In the genomic region with DNA sequence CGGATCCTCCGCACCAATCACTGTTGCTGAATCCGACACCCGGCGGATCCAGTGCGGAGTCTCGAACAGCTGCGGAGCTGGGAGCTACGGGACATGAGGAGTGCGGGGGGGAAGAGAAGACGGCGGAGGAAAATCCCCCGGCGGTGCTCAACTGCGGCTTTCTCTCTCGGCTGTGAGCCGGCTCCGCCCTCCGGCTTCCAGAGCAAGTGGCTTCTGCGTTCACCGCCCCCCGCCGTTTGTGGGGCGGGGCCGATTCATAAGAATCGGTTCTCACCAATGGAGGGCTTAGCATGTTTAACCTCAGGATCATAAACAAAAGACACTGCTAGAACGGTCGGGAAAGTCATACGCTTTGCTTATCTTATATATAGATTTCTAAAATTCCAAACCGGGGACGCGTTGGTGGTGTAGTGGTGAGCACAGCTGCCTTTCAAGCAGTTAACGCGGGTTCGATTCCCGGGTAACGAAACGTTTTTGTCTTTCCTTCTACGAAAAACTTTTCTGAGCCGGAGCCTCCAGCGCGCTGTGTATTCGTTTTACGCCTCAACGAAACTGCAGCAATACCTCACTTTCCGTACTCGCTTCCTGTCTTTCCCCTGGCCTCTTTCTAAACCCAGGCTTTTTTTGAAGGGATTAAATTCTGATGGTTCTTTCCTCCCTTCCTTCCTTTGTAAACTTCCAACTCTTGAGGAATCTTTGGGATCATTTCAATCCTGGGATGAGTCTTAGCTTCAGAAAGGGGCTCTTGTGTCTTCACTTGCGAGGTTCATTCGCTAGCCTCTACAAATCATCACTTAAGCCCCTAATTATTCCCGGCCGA, we compare ENCODE assay signal across 8 cellular contexts. TPM values are rescaled to one million over a fixed set of nuclear protein-coding genes. Genes with fewer than 3 reads are reported as not detected.
DNase-seq lines count a peak whose midpoint lies in the region; ATAC-seq, FAIRE-seq and TF ChIP-seq lines count a peak whose summit lies in the region.
"Not testable (repeated sequence)": the region's sequence is repeated elsewhere in the genome, so short reads cannot be mapped to it uniquely, and the experiment has no call there.

No MANE protein-coding gene starts in this region.

- not testable (repeated sequence) for H3K36me3 Mint-ChIP-seq in WTC11

- H3K9me3 ChIP-seq in iPS-18c (ENCODE audit: control insufficient read depth, insufficient read depth, low read length) = not testable (repeated sequence)

- FAIRE-seq in bronchial epithelial cell (lab: Jason Lieb, UNC) = not testable (repeated sequence)

- peaks cover 17% of the 10 kb centered on the region for H3K27me3 Mint-ChIP-seq in WTC11 (ENCODE audit: low read depth)

- H2AFZ ChIP-seq in ACC112 (ENCODE audit: low read length, unreplicated experiment) = peak overlapping the region; percentile 92

- peak overlapping the region; percentile 85 for H3K4me3 Mint-ChIP-seq in WTC11

- H3K4me3 ChIP-seq in ACC112 (ENCODE audit: low read depth, low read length) (peak overlapping the region; percentile 79), bronchial epithelial cell (ENCODE audit: low read depth, low read length) (peak overlapping the region; percentile 32), iPS-18c (ENCODE audit: insufficient read depth, low read depth, low read length) (peak overlapping the region; percentile 70; the same call in 1 of the 2 replicates), skeletal muscle cell (ENCODE audit: low read depth, low read length) (peak overlapping the region; percentile 57)

- POLR2A ChIA-PET in WTC11 (lab: Charles Lee) = interaction anchor here (0.7 kb wide), 1 partner anchor 72 kb away, joined by 3 read pairs; no protein-coding TSS in a partner anchor

- not testable (repeated sequence) for H3K27me3 ChIP-seq in ACC112 (ENCODE audit: insufficient read depth, low read length); bronchial epithelial cell (ENCODE audit: control insufficient read depth, insufficient read depth, low read length)

- TF ChIP-seq CTCF in WTC11 (IDR thresholded peaks at IDR 0.05); bronchial epithelial cell (IDR thresholded peaks at IDR 0.05; ENCODE audit: insufficient read depth, low read length, severe bottlenecking): not testable (repeated sequence)

- ATAC-seq in GM18867 (IDR thresholded peaks at IDR 0.05; ENCODE audit: unreplicated experiment) (peak; percentile 92), HG03103 (IDR thresholded peaks at IDR 0.05; ENCODE audit: low read depth, unreplicated experiment) (peak; percentile 79), WTC11 (peak; percentile 90)

- DNase-seq in NCI-H2171 (lab: John Stamatoyannopoulos, UW) = peak; percentile 86
- peak; percentile 94 for DNase-seq in WTC11 (ENCODE audit: low spot score)
- DNase-seq in bronchial epithelial cell (ENCODE audit: low read depth) = peak; percentile 91
- DNase-seq in skeletal muscle cell (ENCODE audit: low read depth) = peak; percentile 93

- H3K79me2 ChIP-seq in ACC112 (ENCODE audit: control insufficient read depth, insufficient read depth, low read length, unreplicated experiment) = not testable (repeated sequence)

- H3K4me1 Mint-ChIP-seq in WTC11 = not testable (repeated sequence)

- H3K27ac ChIP-seq in ACC112 (ENCODE audit: low read depth, low read length) = peak overlapping the region; percentile 68

- not testable (repeated sequence) for H3K4me1 ChIP-seq in ACC112 (ENCODE audit: control insufficient read depth, insufficient read depth, low read length, unreplicated experiment)

- not testable (repeated sequence) for H3K9me3 Mint-ChIP-seq in WTC11

- CTCF ChIA-PET in WTC11 (lab: Charles Lee) = interaction anchor here (0.9 kb wide), 1 partner anchor 82 kb away, joined by 3 read pairs; no protein-coding TSS in a partner anchor

- peak overlapping the region; percentile 88 for H3K27ac Mint-ChIP-seq in WTC11

- H3K36me3 ChIP-seq in ACC112 (ENCODE audit: insufficient read depth, low read length); bronchial epithelial cell (ENCODE audit: control insufficient read depth, insufficient read depth, low read length): not testable (repeated sequence)

RNA-seq across cellular contexts. Expression of a gene that starts 18.4 kb away (rescaled TPM):
- total RNA-seq in WTC11 (2021) (not detected in 3 replicates), bronchial epithelial cell (not detected in 2 replicates)

RNA-seq across cellular contexts. Expression of a gene that starts 50.4 kb away (rescaled TPM):
- total RNA-seq in WTC11 (2021) (0.09 to 0.11 TPM in 2 of 3 replicates, not detected in the other), bronchial epithelial cell (under 0.01 TPM in 1 of 2 replicates, not detected in the other)

Comparison
In these comparisons a context has a peak if more than half of its experiments do, and no peak if none do; other contexts are left out.
1. Peak in every context shown above with its lines: DNase-seq, ATAC-seq, H3K4me3 ChIP-seq and H3K27ac ChIP-seq.